Comparison of ENCODE assay signal across 1 cellular context in the genomic region with DNA sequence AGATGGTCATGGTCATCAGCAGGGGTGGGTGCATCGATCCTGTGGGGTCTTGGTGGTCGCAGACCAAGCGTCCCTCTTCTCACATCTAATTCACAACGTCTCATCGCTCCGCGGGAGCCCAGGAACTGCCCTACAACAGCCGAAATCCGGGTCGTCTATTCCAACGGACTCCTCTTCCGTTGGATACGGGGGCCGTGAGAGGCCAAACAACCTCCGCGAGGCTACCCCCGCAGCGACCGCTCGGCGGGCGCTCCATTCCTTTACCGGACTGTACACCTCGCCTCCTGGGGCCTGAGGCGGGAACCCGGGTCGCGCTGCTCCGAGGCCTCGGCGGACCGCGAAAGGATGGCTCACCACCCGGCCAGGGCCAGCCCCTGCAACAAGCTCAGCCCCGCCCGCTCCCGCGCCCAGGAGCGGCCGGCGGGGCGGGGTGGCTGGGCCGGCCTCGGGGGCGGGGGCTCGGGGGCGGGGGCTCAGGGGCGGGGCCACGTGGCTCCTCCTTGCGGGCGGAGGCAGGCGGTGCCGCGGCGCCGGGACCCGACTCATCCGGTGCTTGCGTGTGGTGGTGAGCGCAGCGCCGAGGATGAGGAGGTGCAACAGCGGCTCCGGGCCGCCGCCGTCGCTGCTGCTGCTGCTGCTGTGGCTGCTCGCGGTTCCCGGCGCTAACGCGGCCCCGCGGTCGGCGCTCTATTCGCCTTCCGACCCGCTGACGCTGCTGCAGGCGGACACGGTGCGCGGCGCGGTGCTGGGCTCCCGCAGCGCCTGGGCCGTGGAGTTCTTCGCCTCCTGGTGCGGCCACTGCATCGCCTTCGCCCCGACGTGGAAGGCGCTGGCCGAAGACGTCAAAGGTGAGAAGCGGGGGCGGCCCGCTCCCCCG.
TF ChIP-seq lines count a peak whose summit lies in the region.

A gene with protein sequence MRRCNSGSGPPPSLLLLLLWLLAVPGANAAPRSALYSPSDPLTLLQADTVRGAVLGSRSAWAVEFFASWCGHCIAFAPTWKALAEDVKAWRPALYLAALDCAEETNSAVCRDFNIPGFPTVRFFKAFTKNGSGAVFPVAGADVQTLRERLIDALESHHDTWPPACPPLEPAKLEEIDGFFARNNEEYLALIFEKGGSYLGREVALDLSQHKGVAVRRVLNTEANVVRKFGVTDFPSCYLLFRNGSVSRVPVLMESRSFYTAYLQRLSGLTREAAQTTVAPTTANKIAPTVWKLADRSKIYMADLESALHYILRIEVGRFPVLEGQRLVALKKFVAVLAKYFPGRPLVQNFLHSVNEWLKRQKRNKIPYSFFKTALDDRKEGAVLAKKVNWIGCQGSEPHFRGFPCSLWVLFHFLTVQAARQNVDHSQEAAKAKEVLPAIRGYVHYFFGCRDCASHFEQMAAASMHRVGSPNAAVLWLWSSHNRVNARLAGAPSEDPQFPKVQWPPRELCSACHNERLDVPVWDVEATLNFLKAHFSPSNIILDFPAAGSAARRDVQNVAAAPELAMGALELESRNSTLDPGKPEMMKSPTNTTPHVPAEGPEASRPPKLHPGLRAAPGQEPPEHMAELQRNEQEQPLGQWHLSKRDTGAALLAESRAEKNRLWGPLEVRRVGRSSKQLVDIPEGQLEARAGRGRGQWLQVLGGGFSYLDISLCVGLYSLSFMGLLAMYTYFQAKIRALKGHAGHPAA (plus strand): TSS at position 545 of the 877 bp plus-strand sequence. CDS start 39 bp downstream, at position 584.

TF ChIP-seq in HepG2, 621 proteins besides CTCF, POLR2A, EP300 and RAD21 (continued from another document and continues in another):
- TF ChIP-seq, protein P1, sequence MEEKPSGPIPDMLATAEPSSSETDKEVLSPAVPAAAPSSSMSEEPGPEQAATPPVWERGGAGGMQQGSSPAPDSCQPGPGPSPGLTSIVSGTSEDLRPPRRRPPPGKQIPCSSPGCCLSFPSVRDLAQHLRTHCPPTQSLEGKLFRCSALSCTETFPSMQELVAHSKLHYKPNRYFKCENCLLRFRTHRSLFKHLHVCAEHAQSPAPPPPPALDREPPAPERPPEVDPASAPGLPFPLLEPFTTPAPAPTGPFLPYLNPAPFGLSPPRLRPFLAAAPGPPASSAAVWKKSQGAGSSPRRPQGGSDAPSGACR (CRISPR knock-in tag; IDR thresholded peaks at IDR 0.05) = no peak
- TF ChIP-seq TARDBP (CRISPR knock-in tag; IDR thresholded peaks at IDR 0.05) = no peak
- no peak for TF ChIP-seq SALL2 (CRISPR knock-in tag; IDR thresholded peaks at IDR 0.05)
- TF ChIP-seq ZNF678 (CRISPR knock-in tag; IDR thresholded peaks at IDR 0.05) = no peak
- TF ChIP-seq ZNF772 (CRISPR knock-in tag; IDR thresholded peaks at IDR 0.05) = peak; percentile 46; the same call in 1 of the 2 replicates
- TF ChIP-seq MIXL1 (CRISPR knock-in tag; IDR thresholded peaks at IDR 0.05) = no peak
- no peak for TF ChIP-seq RARG (CRISPR knock-in tag; IDR thresholded peaks at IDR 0.05; ENCODE audit: low read depth)
- TF ChIP-seq, protein P2, sequence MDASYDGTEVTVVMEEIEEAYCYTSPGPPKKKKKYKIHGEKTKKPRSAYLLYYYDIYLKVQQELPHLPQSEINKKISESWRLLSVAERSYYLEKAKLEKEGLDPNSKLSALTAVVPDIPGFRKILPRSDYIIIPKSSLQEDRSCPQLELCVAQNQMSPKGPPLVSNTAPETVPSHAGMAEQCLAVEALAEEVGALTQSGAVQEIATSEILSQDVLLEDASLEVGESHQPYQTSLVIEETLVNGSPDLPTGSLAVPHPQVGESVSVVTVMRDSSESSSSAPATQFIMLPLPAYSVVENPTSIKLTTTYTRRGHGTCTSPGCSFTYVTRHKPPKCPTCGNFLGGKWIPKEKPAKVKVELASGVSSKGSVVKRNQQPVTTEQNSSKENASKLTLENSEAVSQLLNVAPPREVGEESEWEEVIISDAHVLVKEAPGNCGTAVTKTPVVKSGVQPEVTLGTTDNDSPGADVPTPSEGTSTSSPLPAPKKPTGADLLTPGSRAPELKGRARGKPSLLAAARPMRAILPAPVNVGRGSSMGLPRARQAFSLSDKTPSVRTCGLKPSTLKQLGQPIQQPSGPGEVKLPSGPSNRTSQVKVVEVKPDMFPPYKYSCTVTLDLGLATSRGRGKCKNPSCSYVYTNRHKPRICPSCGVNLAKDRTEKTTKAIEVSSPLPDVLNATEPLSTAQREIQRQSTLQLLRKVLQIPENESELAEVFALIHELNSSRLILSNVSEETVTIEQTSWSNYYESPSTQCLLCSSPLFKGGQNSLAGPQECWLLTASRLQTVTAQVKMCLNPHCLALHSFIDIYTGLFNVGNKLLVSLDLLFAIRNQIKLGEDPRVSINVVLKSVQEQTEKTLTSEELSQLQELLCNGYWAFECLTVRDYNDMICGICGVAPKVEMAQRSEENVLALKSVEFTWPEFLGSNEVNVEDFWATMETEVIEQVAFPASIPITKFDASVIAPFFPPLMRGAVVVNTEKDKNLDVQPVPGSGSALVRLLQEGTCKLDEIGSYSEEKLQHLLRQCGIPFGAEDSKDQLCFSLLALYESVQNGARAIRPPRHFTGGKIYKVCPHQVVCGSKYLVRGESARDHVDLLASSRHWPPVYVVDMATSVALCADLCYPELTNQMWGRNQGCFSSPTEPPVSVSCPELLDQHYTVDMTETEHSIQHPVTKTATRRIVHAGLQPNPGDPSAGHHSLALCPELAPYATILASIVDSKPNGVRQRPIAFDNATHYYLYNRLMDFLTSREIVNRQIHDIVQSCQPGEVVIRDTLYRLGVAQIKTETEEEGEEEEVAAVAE (CRISPR knock-in tag; IDR thresholded peaks at IDR 0.05; ENCODE audit: borderline replicate concordance) = no peak
- no peak for TF ChIP-seq ATF7-NPFF (CRISPR knock-in tag; IDR thresholded peaks at IDR 0.05; ENCODE audit: low read depth)
- no peak for TF ChIP-seq ZFP36 (IDR thresholded peaks at IDR 0.05; ENCODE audit: borderline replicate concordance, low read depth, low read length, partially characterized antibody)
- TF ChIP-seq POGZ (CRISPR knock-in tag; IDR thresholded peaks at IDR 0.05) = 0 out of 2 replicates have a peak, but pooled peaks have one; percentile 16
- no peak for TF ChIP-seq KLF16 (CRISPR knock-in tag; IDR thresholded peaks at IDR 0.05)
- TF ChIP-seq MXD4 (CRISPR knock-in tag; IDR thresholded peaks at IDR 0.05) = no peak; the same call in 1 of the 2 replicates
- no peak for TF ChIP-seq ZFP62 (CRISPR knock-in tag; IDR thresholded peaks at IDR 0.05)
- TF ChIP-seq ELF4 (CRISPR knock-in tag; IDR thresholded peaks at IDR 0.05; ENCODE audit: borderline replicate concordance) = 0 out of 2 replicates have a peak, but pooled peaks have one; percentile 32
- 0 out of 2 replicates have a peak, but pooled peaks have one; percentile 33 for TF ChIP-seq ZNF768 (CRISPR knock-in tag; IDR thresholded peaks at IDR 0.05)
- no peak for TF ChIP-seq ZNF746 (CRISPR knock-in tag; IDR thresholded peaks at IDR 0.05)
- TF ChIP-seq THYN1 (CRISPR knock-in tag; IDR thresholded peaks at IDR 0.05; ENCODE audit: borderline replicate concordance, low read depth) = no peak
- no peak for TF ChIP-seq PHB2 (IDR thresholded peaks at IDR 0.05; ENCODE audit: partially characterized antibody)
- TF ChIP-seq, protein P3, sequence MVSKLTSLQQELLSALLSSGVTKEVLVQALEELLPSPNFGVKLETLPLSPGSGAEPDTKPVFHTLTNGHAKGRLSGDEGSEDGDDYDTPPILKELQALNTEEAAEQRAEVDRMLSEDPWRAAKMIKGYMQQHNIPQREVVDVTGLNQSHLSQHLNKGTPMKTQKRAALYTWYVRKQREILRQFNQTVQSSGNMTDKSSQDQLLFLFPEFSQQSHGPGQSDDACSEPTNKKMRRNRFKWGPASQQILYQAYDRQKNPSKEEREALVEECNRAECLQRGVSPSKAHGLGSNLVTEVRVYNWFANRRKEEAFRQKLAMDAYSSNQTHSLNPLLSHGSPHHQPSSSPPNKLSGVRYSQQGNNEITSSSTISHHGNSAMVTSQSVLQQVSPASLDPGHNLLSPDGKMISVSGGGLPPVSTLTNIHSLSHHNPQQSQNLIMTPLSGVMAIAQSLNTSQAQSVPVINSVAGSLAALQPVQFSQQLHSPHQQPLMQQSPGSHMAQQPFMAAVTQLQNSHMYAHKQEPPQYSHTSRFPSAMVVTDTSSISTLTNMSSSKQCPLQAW (CRISPR knock-in tag; IDR thresholded peaks at IDR 0.05) = peak; percentile 54; the same call in 1 of the 2 replicates
- TF ChIP-seq ZNF367 (CRISPR knock-in tag; IDR thresholded peaks at IDR 0.05; ENCODE audit: borderline replicate concordance) = no peak
- no peak for TF ChIP-seq ZIK1 (CRISPR knock-in tag; IDR thresholded peaks at IDR 0.05; ENCODE audit: borderline replicate concordance, low read depth)
- TF ChIP-seq ISX (CRISPR knock-in tag; conservative IDR thresholded peaks at IDR 0.05) = no peak
- peak; percentile 61; the same call in 1 of the 2 replicates for TF ChIP-seq KDM5A (IDR thresholded peaks at IDR 0.05; ENCODE audit: borderline replicate concordance, low read length)
- TF ChIP-seq, protein P4, sequence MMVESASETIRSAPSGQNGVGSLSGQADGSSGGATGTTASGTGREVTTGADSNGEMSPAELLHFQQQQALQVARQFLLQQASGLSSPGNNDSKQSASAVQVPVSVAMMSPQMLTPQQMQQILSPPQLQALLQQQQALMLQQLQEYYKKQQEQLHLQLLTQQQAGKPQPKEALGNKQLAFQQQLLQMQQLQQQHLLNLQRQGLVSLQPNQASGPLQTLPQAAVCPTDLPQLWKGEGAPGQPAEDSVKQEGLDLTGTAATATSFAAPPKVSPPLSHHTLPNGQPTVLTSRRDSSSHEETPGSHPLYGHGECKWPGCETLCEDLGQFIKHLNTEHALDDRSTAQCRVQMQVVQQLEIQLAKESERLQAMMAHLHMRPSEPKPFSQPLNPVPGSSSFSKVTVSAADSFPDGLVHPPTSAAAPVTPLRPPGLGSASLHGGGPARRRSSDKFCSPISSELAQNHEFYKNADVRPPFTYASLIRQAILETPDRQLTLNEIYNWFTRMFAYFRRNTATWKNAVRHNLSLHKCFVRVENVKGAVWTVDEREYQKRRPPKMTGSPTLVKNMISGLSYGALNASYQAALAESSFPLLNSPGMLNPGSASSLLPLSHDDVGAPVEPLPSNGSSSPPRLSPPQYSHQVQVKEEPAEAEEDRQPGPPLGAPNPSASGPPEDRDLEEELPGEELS (CRISPR knock-in tag; IDR thresholded peaks at IDR 0.05) = 0 out of 2 replicates have a peak, but pooled peaks have one; percentile 12
- TF ChIP-seq HOXA3 (CRISPR knock-in tag; IDR thresholded peaks at IDR 0.05) = peak; percentile 43
- no peak for TF ChIP-seq ZNF432 (CRISPR knock-in tag; IDR thresholded peaks at IDR 0.05; ENCODE audit: borderline replicate concordance)
- no peak for TF ChIP-seq HNF4A (CRISPR knock-in tag; IDR thresholded peaks at IDR 0.05)
- no peak; the same call in 1 of the 2 replicates for TF ChIP-seq ZNF547 (CRISPR knock-in tag; IDR thresholded peaks at IDR 0.05)
- TF ChIP-seq EED (CRISPR knock-in tag; IDR thresholded peaks at IDR 0.05) = 0 out of 2 replicates have a peak, but pooled peaks have one; percentile 35
- TF ChIP-seq, protein P5, sequence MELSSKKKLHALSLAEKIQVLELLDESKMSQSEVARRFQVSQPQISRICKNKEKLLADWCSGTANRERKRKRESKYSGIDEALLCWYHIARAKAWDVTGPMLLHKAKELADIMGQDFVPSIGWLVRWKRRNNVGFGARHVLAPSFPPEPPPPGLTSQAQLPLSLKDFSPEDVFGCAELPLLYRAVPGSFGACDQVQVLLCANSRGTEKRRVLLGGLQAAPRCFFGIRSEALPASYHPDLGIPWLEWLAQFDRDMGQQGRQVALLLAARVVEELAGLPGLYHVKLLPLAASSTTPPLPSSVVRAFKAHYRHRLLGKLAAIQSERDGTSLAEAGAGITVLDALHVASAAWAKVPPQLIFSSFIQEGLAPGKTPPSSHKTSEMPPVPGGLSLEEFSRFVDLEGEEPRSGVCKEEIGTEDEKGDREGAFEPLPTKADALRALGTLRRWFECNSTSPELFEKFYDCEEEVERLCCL (CRISPR knock-in tag; IDR thresholded peaks at IDR 0.05; ENCODE audit: borderline replicate concordance) = no peak
- TF ChIP-seq, protein P6, sequence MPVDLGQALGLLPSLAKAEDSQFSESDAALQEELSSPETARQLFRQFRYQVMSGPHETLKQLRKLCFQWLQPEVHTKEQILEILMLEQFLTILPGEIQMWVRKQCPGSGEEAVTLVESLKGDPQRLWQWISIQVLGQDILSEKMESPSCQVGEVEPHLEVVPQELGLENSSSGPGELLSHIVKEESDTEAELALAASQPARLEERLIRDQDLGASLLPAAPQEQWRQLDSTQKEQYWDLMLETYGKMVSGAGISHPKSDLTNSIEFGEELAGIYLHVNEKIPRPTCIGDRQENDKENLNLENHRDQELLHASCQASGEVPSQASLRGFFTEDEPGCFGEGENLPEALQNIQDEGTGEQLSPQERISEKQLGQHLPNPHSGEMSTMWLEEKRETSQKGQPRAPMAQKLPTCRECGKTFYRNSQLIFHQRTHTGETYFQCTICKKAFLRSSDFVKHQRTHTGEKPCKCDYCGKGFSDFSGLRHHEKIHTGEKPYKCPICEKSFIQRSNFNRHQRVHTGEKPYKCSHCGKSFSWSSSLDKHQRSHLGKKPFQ (CRISPR knock-in tag; IDR thresholded peaks at IDR 0.05; ENCODE audit: insufficient replicate concordance) = peak; percentile 60
- TF ChIP-seq, protein P7, sequence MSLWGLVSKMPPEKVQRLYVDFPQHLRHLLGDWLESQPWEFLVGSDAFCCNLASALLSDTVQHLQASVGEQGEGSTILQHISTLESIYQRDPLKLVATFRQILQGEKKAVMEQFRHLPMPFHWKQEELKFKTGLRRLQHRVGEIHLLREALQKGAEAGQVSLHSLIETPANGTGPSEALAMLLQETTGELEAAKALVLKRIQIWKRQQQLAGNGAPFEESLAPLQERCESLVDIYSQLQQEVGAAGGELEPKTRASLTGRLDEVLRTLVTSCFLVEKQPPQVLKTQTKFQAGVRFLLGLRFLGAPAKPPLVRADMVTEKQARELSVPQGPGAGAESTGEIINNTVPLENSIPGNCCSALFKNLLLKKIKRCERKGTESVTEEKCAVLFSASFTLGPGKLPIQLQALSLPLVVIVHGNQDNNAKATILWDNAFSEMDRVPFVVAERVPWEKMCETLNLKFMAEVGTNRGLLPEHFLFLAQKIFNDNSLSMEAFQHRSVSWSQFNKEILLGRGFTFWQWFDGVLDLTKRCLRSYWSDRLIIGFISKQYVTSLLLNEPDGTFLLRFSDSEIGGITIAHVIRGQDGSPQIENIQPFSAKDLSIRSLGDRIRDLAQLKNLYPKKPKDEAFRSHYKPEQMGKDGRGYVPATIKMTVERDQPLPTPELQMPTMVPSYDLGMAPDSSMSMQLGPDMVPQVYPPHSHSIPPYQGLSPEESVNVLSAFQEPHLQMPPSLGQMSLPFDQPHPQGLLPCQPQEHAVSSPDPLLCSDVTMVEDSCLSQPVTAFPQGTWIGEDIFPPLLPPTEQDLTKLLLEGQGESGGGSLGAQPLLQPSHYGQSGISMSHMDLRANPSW (CRISPR knock-in tag; IDR thresholded peaks at IDR 0.05; ENCODE audit: borderline replicate concordance) = no peak
- TF ChIP-seq PHF21A (CRISPR knock-in tag; IDR thresholded peaks at IDR 0.05) = peak; percentile 42; the same call in 1 of the 2 replicates
- 0 out of 2 replicates have a peak, but pooled peaks have one; percentile 29 for TF ChIP-seq GATA4 (IDR thresholded peaks at IDR 0.05; ENCODE audit: borderline replicate concordance, low read depth)
- TF ChIP-seq HOXA9 (CRISPR knock-in tag; IDR thresholded peaks at IDR 0.05; ENCODE audit: borderline replicate concordance) = peak; percentile 31; the same call in 1 of the 2 replicates
- TF ChIP-seq STAG1 (CRISPR knock-in tag; IDR thresholded peaks at IDR 0.05) = 0 out of 2 replicates have a peak, but pooled peaks have one; percentile 7
- no peak for TF ChIP-seq JUND (CRISPR knock-in tag; IDR thresholded peaks at IDR 0.05)
- no peak for TF ChIP-seq ZNF225 (CRISPR knock-in tag; IDR thresholded peaks at IDR 0.05)
- TF ChIP-seq ZBTB7B (CRISPR knock-in tag; IDR thresholded peaks at IDR 0.05) = no peak
- no peak for TF ChIP-seq ZBTB3 (CRISPR knock-in tag; IDR thresholded peaks at IDR 0.05; ENCODE audit: borderline replicate concordance, low read depth)
- TF ChIP-seq ZNF451 (CRISPR knock-in tag; IDR thresholded peaks at IDR 0.05) = 0 out of 2 replicates have a peak, but pooled peaks have one; percentile 37
- TF ChIP-seq ADNP (CRISPR knock-in tag; IDR thresholded peaks at IDR 0.05) = no peak
